ENCODE assay signal across 8 cellular contexts in genomic region chr6:158008894-158009891, GRCh38. TPM values are rescaled to one million over a fixed set of nuclear protein-coding genes. Genes with fewer than 3 reads are reported as not detected.
DNase-seq lines count a peak whose midpoint lies in the region; ATAC-seq, FAIRE-seq and TF ChIP-seq lines count a peak whose summit lies in the region.

No MANE protein-coding gene starts in this region.

- TF ChIP-seq POLR2A in GM12892 (IDR thresholded peaks at IDR 0.05; ENCODE audit: low read depth, low read length) (no peak), testis (IDR thresholded peaks at IDR 0.05) (no peak)

- dilution Hi-C loops in mammary epithelial cell (cut with HindIII; ENCODE audit: low sequenced_read_pairs): no loop called here

- CTCF ChIA-PET in mammary epithelial cell (lab: Charles Lee; ENCODE audit: low non-redundant PET): no interaction called here

- TF ChIP-seq CTCF in mammary epithelial cell (conservative IDR thresholded peaks at IDR 0.05 in 1 of 2, IDR thresholded peaks at IDR 0.05 in 1 of 2; ENCODE audit: extremely low read depth in 1 of 2, insufficient read depth in 1 of 2, low read depth in 1 of 2, low read length in 2 of 2): no peak
- TF ChIP-seq CTCF in testis (IDR thresholded peaks at IDR 0.05): no peak

- peak overlapping the region; percentile 44 for H3K4me2 ChIP-seq in mammary epithelial cell (ENCODE audit: insufficient read depth, low read depth, low read length)

- no TSS peak for BruUV-seq in mammary epithelial cell (replicated peaks; lab: Mats Ljungman, UMichigan)

- no peaks in the 10 kb centered on the region for H3K27me3 ChIP-seq in SJSA1 (replicated peaks)
- no peaks in the 10 kb centered on the region for H3K27me3 ChIP-seq in mammary epithelial cell (ENCODE audit: insufficient read depth, low read length)
- H3K27me3 ChIP-seq in testis: no peaks in the 10 kb centered on the region

- no peak overlapping the region for H3K4me3 ChIP-seq in SJSA1
- H3K4me3 ChIP-seq in mammary epithelial cell (replicated peaks in 1 of 3; ENCODE audit: insufficient read depth in 1 of 3, low read depth in 2 of 3, low read length in 3 of 3): no peak overlapping the region
- no peak overlapping the region for H3K4me3 ChIP-seq in testis

- intact Hi-C loops in mammary epithelial cell (cut with micrococcal nuclease): no loop called here
- intact Hi-C loops in testis (cut with DNase I; ENCODE audit: low total_unique reads): no loop called here

- H3K9ac ChIP-seq in mammary epithelial cell (ENCODE audit: insufficient read depth, low read length): no peak overlapping the region

- WGBS in mammary epithelial cell (ENCODE audit: low coverage, missing lambda C conversion rate): 49% methylated on average over 16 of the region's 19 CpGs
- WGBS in testis, 2 donors: 57 to 66% methylated on average over 19 of the region's 19 CpGs

- H3K36me3 ChIP-seq in SJSA1: peaks cover 4% of the 10 kb centered on the region; the same call in 1 of the 2 replicates
- H3K36me3 ChIP-seq in mammary epithelial cell (ENCODE audit: insufficient read depth, low read length): no peaks in the 10 kb centered on the region
- no peaks in the 10 kb centered on the region for H3K36me3 ChIP-seq in testis (ENCODE audit: low read depth, missing control alignments)

- H3K79me2 ChIP-seq in mammary epithelial cell (ENCODE audit: insufficient read depth, low read length): peaks cover 98% of the 10 kb centered on the region

- DNase-seq in GM12892 (ENCODE audit: insufficient read length): no peak
- DNase-seq in SJSA1 (ENCODE audit: low read depth in 1 of 2, low spot score in 2 of 2): peak; percentile 40 to 63
- peak; percentile 17 for DNase-seq in mammary epithelial cell
- peak; percentile 89 for DNase-seq in medulla oblongata (ENCODE audit: extremely low spot score)
- peak; percentile 59 for DNase-seq in testis
- DNase-seq in NCI-H510A treated with DMSO at 0.1 percent for 48 hours (lab: John Stamatoyannopoulos, UW): no peak

- no peaks in the 10 kb centered on the region for H4K20me1 ChIP-seq in mammary epithelial cell (ENCODE audit: insufficient read depth, low read length)

- no peaks in the 10 kb centered on the region for H3K9me3 ChIP-seq in SJSA1 (replicated peaks)
- no peaks in the 10 kb centered on the region for H3K9me3 ChIP-seq in mammary epithelial cell (replicated peaks; ENCODE audit: insufficient read depth, low read length)
- no peaks in the 10 kb centered on the region for H3K9me3 ChIP-seq in testis

- peaks cover 43% of the 10 kb centered on the region for H3K4me1 ChIP-seq in SJSA1 (replicated peaks)
- H3K4me1 ChIP-seq in mammary epithelial cell (ENCODE audit: insufficient read depth, low read length): peaks cover 39% of the 10 kb centered on the region
- H3K4me1 ChIP-seq in testis: peaks cover 10% of the 10 kb centered on the region

- in situ Hi-C loops in mammary epithelial cell (cut with MboI; ENCODE audit: low sequenced_read_pairs in 2 of 2): no loop called here

- FAIRE-seq in GM12892 (lab: Jason Lieb, UNC): peak; percentile 76

- H2AFZ ChIP-seq in mammary epithelial cell (ENCODE audit: low read depth, low read length): no peak overlapping the region

- no peak overlapping the region; the same call in 1 of the 2 replicates for H3K27ac ChIP-seq in SJSA1
- H3K27ac ChIP-seq in mammary epithelial cell (ENCODE audit: insufficient read depth, low read depth, low read length): no peak overlapping the region
- no peak overlapping the region for H3K27ac ChIP-seq in testis

- ATAC-seq in HG02763 (IDR thresholded peaks at IDR 0.05; ENCODE audit: unreplicated experiment) (no peak), HG02759 (IDR thresholded peaks at IDR 0.05; ENCODE audit: unreplicated experiment) (no peak)

RNA-seq across cellular contexts. Expression of gene SYNJ2, which starts 27.5 kb away (rescaled TPM):
- 2.7 TPM for polyA plus RNA-seq in GM12892 (2012; ENCODE audit: missing spikeins)
- 20.9 and 23.7 TPM in 2 replicates for total RNA-seq in SJSA1 (2014; rRNA removed; shearing (Covaris generic))
- total RNA-seq in mammary epithelial cell (10 to 100 TPM; 16.0 to 26.6 TPM), testis (1 to 10 TPM; 5.8 to 7.6 TPM)
- polyA plus RNA-seq in mammary epithelial cell (17.0 TPM), testis (ENCODE audit: insufficient read depth, low read depth, low replicate concordance) (17.7 TPM)
- polyA minus RNA-seq in mammary epithelial cell: 66.3 TPM

Comparison
In these comparisons a context has a peak if more than half of its experiments do, and no peak if none do; other contexts are left out.
1. DNase-seq: peak in SJSA1 (2 of 2), mammary epithelial cell (single experiment), medulla oblongata (single experiment) and testis (single experiment); none in GM12892 (single experiment) and NCI-H510A treated with DMSO at 0.1 percent for 48 hours (single experiment).